27 cellular contexts compared by ENCODE assay signal in genomic region chr1:234929369-234929768, GRCh38.
DNase-seq lines count a peak whose midpoint lies in the region; ATAC-seq and TF ChIP-seq lines count a peak whose summit lies in the region.
"Had no signal": no experiment of that assay in that cellular context is flagged by ENCODE, and none has a peak within 500 bp of the region (broad histone marks: within the 10 kb centered on the region; RNA-seq: fewer than 3 reads in every experiment).

No MANE protein-coding gene starts in this region.

- no peak overlapping the region for H3K4me3 Mint-ChIP-seq in activated CD8-positive, alpha-beta T cell treated with anti-CD3 and anti-CD28 coated beads, Interleukin-2, amount 10 ng/mL, durations not matched to agents 7 days and 5 days
- H3K4me3 Mint-ChIP-seq in activated CD8-positive, alpha-beta T cell treated with anti-CD3 and anti-CD28 coated beads for 36 hours, result no peak overlapping the region
- H3K4me3 Mint-ChIP-seq in dendritic cell treated with granulocyte-macrophage colony-stimulating factor and Interleukin-4, amounts not matched to agents 40 ng/mL and 50 ng/mL, for 4 days, result no peak overlapping the region
- no peak overlapping the region for H3K4me3 Mint-ChIP-seq in stimulated activated memory B cell treated with anti-CD40 and anti-IgM and Interleukin-4, amounts not matched to agents 10 μg/mL and 1 μg/mL and 100 μg/mL, for 72 hours
- H3K4me3 Mint-ChIP-seq: activated T-helper 17 cell treated with anti-CD3 and anti-CD28 coated beads, Interleukin-2, amount 50 U/mL, for 72 hours; central memory CD8-positive, alpha-beta T cell; immature natural killer cell; mesothelial cell of epicardium had no signal

- H3K9me3 ChIP-seq in Panc1 (ENCODE audit: control insufficient read depth, insufficient read depth, low read depth, low read length), result no peaks in the 10 kb centered on the region
- H3K9me3 ChIP-seq: Caco-2, gastrocnemius medialis, upper lobe of right lung had no signal

- peaks cover 59% of the 10 kb centered on the region for H3K4me1 ChIP-seq in Panc1 (ENCODE audit: control insufficient read depth, insufficient read depth, low read length)

- DNase-seq in activated CD8-positive, alpha-beta T cell treated with anti-CD3 and anti-CD28 coated beads, Interleukin-2, amount 10 ng/mL, durations not matched to agents 7 days and 5 days, result no peak
- no peak for DNase-seq in activated CD8-positive, alpha-beta T cell treated with anti-CD3 and anti-CD28 coated beads for 36 hours
- DNase-seq in Panc1 (ENCODE audit: low read depth, low spot score) (no peak), NCI-H526 (lab: John Stamatoyannopoulos, UW) (no peak)
- DNase-seq: Caco-2, DMS79 treated with DMSO at 0.1 percent for 48 hours, dorsolateral prefrontal cortex, gastrocnemius medialis, H7, immature natural killer cell, naive B cell, NCI-H1048, NCI-H1694, NCI-H2171, PC-3, Right ventricle myocardium superior, substantia nigra, upper lobe of right lung had no signal

- H3K4me3 ChIP-seq in Panc1 (ENCODE audit: low read depth in 2 of 2, low read length in 2 of 2), result no peak overlapping the region
- H3K4me3 ChIP-seq: dorsolateral prefrontal cortex, gastrocnemius medialis, hepatocyte, upper lobe of right lung had no signal

- no peaks in the 10 kb centered on the region for H3K27me3 ChIP-seq in Panc1 (ENCODE audit: control insufficient read depth, insufficient read depth, low read length)
- H3K27me3 ChIP-seq: dorsolateral prefrontal cortex, gastrocnemius medialis, hepatocyte, upper lobe of right lung had no signal

- CTCF ChIA-PET in activated CD8-positive, alpha-beta T cell treated with anti-CD3 and anti-CD28 coated beads, Interleukin-2, amount 10 ng/mL, durations not matched to agents 7 days and 5 days (lab: Charles Lee), result interaction anchor here (0.8 kb wide), 1 partner anchor 18 kb away, joined by 3 read pairs; no protein-coding TSS in a partner anchor
- CTCF ChIA-PET in activated CD8-positive, alpha-beta T cell treated with anti-CD3 and anti-CD28 coated beads for 36 hours (lab: Charles Lee), result interaction anchor here (1.3 to 1.4 kb wide), 2 partner anchors 50 to 85 kb away, joined by 3 read pairs; no protein-coding TSS in a partner anchor
- CTCF ChIA-PET in Panc1 (lab: Charles Lee), result no interaction called here

- no peak for ATAC-seq in activated CD8-positive, alpha-beta T cell treated with anti-CD3 and anti-CD28 coated beads, Interleukin-2, amount 10 ng/mL, durations not matched to agents 7 days and 5 days
- no peak for ATAC-seq in activated CD8-positive, alpha-beta T cell treated with anti-CD3 and anti-CD28 coated beads for 36 hours
- ATAC-seq in Panc1, result no peak
- ATAC-seq in stimulated activated memory B cell treated with anti-CD40 and anti-IgM and Interleukin-4, amounts not matched to agents 10 μg/mL and 1 μg/mL and 100 μg/mL, for 72 hours, result no peak
- ATAC-seq in GM21529 (IDR thresholded peaks at IDR 0.05; ENCODE audit: unreplicated experiment), result no peak
- ATAC-seq in GM21390 (IDR thresholded peaks at IDR 0.05; ENCODE audit: unreplicated experiment), result no peak
- ATAC-seq: activated T-helper 17 cell treated with anti-CD3 and anti-CD28 coated beads, Interleukin-2, amount 50 U/mL, for 72 hours; gastrocnemius medialis; PC-3; upper lobe of right lung had no signal

- H3K27ac Mint-ChIP-seq in activated CD8-positive, alpha-beta T cell treated with anti-CD3 and anti-CD28 coated beads, Interleukin-2, amount 10 ng/mL, durations not matched to agents 7 days and 5 days, result peak overlapping the region; percentile 60
- H3K27ac Mint-ChIP-seq in activated CD8-positive, alpha-beta T cell treated with anti-CD3 and anti-CD28 coated beads for 36 hours, result no peak overlapping the region
- peak overlapping the region; percentile 97 for H3K27ac Mint-ChIP-seq in dendritic cell treated with granulocyte-macrophage colony-stimulating factor and Interleukin-4, amounts not matched to agents 40 ng/mL and 50 ng/mL, for 4 days
- peak overlapping the region; percentile 99 for H3K27ac Mint-ChIP-seq in stimulated activated memory B cell treated with anti-CD40 and anti-IgM and Interleukin-4, amounts not matched to agents 10 μg/mL and 1 μg/mL and 100 μg/mL, for 72 hours
- H3K27ac Mint-ChIP-seq: activated T-helper 17 cell treated with anti-CD3 and anti-CD28 coated beads, Interleukin-2, amount 50 U/mL, for 72 hours; mesothelial cell of epicardium had no signal

- H3K9me3 Mint-ChIP-seq in activated CD8-positive, alpha-beta T cell treated with anti-CD3 and anti-CD28 coated beads, Interleukin-2, amount 10 ng/mL, durations not matched to agents 7 days and 5 days (ENCODE audit: insufficient read depth), result no peaks in the 10 kb centered on the region
- H3K9me3 Mint-ChIP-seq in activated CD8-positive, alpha-beta T cell treated with anti-CD3 and anti-CD28 coated beads for 36 hours, result no peaks in the 10 kb centered on the region
- no peaks in the 10 kb centered on the region for H3K9me3 Mint-ChIP-seq in dendritic cell treated with granulocyte-macrophage colony-stimulating factor and Interleukin-4, amounts not matched to agents 40 ng/mL and 50 ng/mL, for 4 days
- H3K9me3 Mint-ChIP-seq in stimulated activated memory B cell treated with anti-CD40 and anti-IgM and Interleukin-4, amounts not matched to agents 10 μg/mL and 1 μg/mL and 100 μg/mL, for 72 hours, result no peaks in the 10 kb centered on the region
- H3K9me3 Mint-ChIP-seq: activated T-helper 17 cell treated with anti-CD3 and anti-CD28 coated beads, Interleukin-2, amount 50 U/mL, for 72 hours; central memory CD8-positive, alpha-beta T cell; IgD-negative memory B cell; immature natural killer cell; mesothelial cell of epicardium; naive B cell had no signal

- POLR2A ChIA-PET in activated CD8-positive, alpha-beta T cell treated with anti-CD3 and anti-CD28 coated beads, Interleukin-2, amount 10 ng/mL, durations not matched to agents 7 days and 5 days (lab: Charles Lee), result interaction anchor here (0.7 kb wide), 1 partner anchor 317 kb away, joined by 3 read pairs; no protein-coding TSS in a partner anchor
- POLR2A ChIA-PET in activated CD8-positive, alpha-beta T cell treated with anti-CD3 and anti-CD28 coated beads for 36 hours (lab: Charles Lee), result interaction anchor here (1.1 to 1.3 kb wide), 3 partner anchors 15 to 319 kb away, joined by 3 to 4 read pairs (median 3); no protein-coding TSS in a partner anchor
- POLR2A ChIA-PET in Panc1 (lab: Charles Lee), result interaction anchor here (0.6 kb wide), 1 partner anchor 13 kb away, joined by 3 read pairs; no protein-coding TSS in a partner anchor

- no peaks in the 10 kb centered on the region for H3K36me3 Mint-ChIP-seq in activated CD8-positive, alpha-beta T cell treated with anti-CD3 and anti-CD28 coated beads, Interleukin-2, amount 10 ng/mL, durations not matched to agents 7 days and 5 days (ENCODE audit: low read depth)
- no peaks in the 10 kb centered on the region for H3K36me3 Mint-ChIP-seq in activated CD8-positive, alpha-beta T cell treated with anti-CD3 and anti-CD28 coated beads for 36 hours (ENCODE audit: low read depth)
- H3K36me3 Mint-ChIP-seq in dendritic cell treated with granulocyte-macrophage colony-stimulating factor and Interleukin-4, amounts not matched to agents 40 ng/mL and 50 ng/mL, for 4 days (ENCODE audit: low read depth), result no peaks in the 10 kb centered on the region
- no peaks in the 10 kb centered on the region for H3K36me3 Mint-ChIP-seq in stimulated activated memory B cell treated with anti-CD40 and anti-IgM and Interleukin-4, amounts not matched to agents 10 μg/mL and 1 μg/mL and 100 μg/mL, for 72 hours
- H3K36me3 Mint-ChIP-seq: IgD-negative memory B cell, immature natural killer cell, mesothelial cell of epicardium, naive B cell had no signal

- peak overlapping the region; percentile 85 for H3K27ac ChIP-seq in Panc1 (ENCODE audit: low read length)
- H3K27ac ChIP-seq: dorsolateral prefrontal cortex, gastrocnemius medialis, hepatocyte, upper lobe of right lung had no signal

- intact Hi-C loops in activated CD8-positive, alpha-beta T cell treated with anti-CD3 and anti-CD28 coated beads for 36 hours (cut with micrococcal nuclease), result no loop called here
- intact Hi-C loops in Panc1 (cut with micrococcal nuclease; ENCODE audit: unreplicated experiment), result no loop called here
- intact Hi-C loops in dendritic cell treated with granulocyte-macrophage colony-stimulating factor and Interleukin-4, amounts not matched to agents 40 ng/mL and 50 ng/mL, for 4 days (cut with micrococcal nuclease), result loop anchor here (5.0 kb wide), 2 partner anchors 48 to 77 kb away; no protein-coding TSS in a partner anchor

- peaks cover 70% of the 10 kb centered on the region for H3K4me1 Mint-ChIP-seq in activated CD8-positive, alpha-beta T cell treated with anti-CD3 and anti-CD28 coated beads, Interleukin-2, amount 10 ng/mL, durations not matched to agents 7 days and 5 days (ENCODE audit: low read depth)
- H3K4me1 Mint-ChIP-seq in activated CD8-positive, alpha-beta T cell treated with anti-CD3 and anti-CD28 coated beads for 36 hours (ENCODE audit: low read depth), result peaks cover 61% of the 10 kb centered on the region
- H3K4me1 Mint-ChIP-seq in dendritic cell treated with granulocyte-macrophage colony-stimulating factor and Interleukin-4, amounts not matched to agents 40 ng/mL and 50 ng/mL, for 4 days (ENCODE audit: low read depth), result peaks cover 92% of the 10 kb centered on the region
- H3K4me1 Mint-ChIP-seq in stimulated activated memory B cell treated with anti-CD40 and anti-IgM and Interleukin-4, amounts not matched to agents 10 μg/mL and 1 μg/mL and 100 μg/mL, for 72 hours, result peaks cover 65% of the 10 kb centered on the region

- no TSS peak for BruUV-seq in Panc1 (replicated peaks; lab: Mats Ljungman, UMichigan)

- no peaks in the 10 kb centered on the region for H3K36me3 ChIP-seq in Panc1 (ENCODE audit: control insufficient read depth, insufficient read depth, low read length)
- H3K36me3 ChIP-seq: gastrocnemius medialis, upper lobe of right lung had no signal

- TF ChIP-seq CTCF in activated CD8-positive, alpha-beta T cell treated with anti-CD3 and anti-CD28 coated beads for 36 hours (IDR thresholded peaks at IDR 0.05), result no peak
- TF ChIP-seq CTCF in Panc1 (IDR thresholded peaks at IDR 0.05), result no peak

- in situ Hi-C loops in Panc1 (cut with HindIII; ENCODE audit: low pct_unique_long_range_greater_than_20kb, low sequenced_read_pairs), result no loop called here

- H3K27me3 Mint-ChIP-seq in activated CD8-positive, alpha-beta T cell treated with anti-CD3 and anti-CD28 coated beads, Interleukin-2, amount 10 ng/mL, durations not matched to agents 7 days and 5 days (ENCODE audit: low read depth), result no peaks in the 10 kb centered on the region
- no peaks in the 10 kb centered on the region for H3K27me3 Mint-ChIP-seq in activated CD8-positive, alpha-beta T cell treated with anti-CD3 and anti-CD28 coated beads for 36 hours
- H3K27me3 Mint-ChIP-seq in dendritic cell treated with granulocyte-macrophage colony-stimulating factor and Interleukin-4, amounts not matched to agents 40 ng/mL and 50 ng/mL, for 4 days, result no peaks in the 10 kb centered on the region
- H3K27me3 Mint-ChIP-seq in stimulated activated memory B cell treated with anti-CD40 and anti-IgM and Interleukin-4, amounts not matched to agents 10 μg/mL and 1 μg/mL and 100 μg/mL, for 72 hours, result no peaks in the 10 kb centered on the region
- H3K27me3 Mint-ChIP-seq: central memory CD8-positive, alpha-beta T cell; IgD-negative memory B cell; naive B cell had no signal
